Comparison of ENCODE assay signal across 20 cellular contexts in genomic region chr18:61600422-61600821, GRCh38.
"Had no signal": no experiment of that assay in that cellular context is flagged by ENCODE, and none has a peak within 500 bp of the region (broad histone marks: within the 10 kb centered on the region; RNA-seq: fewer than 3 reads in every experiment).

No MANE protein-coding gene starts in this region.

- FAIRE-seq: frontal cortex, islet of Langerhans, keratinocyte had no signal

- DNase-seq: colonic mucosa; cortex of kidney; effector CD8-positive, alpha-beta T cell; effector memory CD8-positive, alpha-beta T cell; endodermal cell; foreskin keratinocyte; heart left ventricle; left cardiac atrium; left lung; left ventricle myocardium superior; lower lobe of right lung; mesenchymal stem cell; mucosa of descending colon; naive B cell had no signal

- H3K4me3 ChIP-seq: colonic mucosa, esophagus muscularis mucosa, gastroesophageal sphincter, heart left ventricle, hepatocyte, left lung, lower lobe of right lung, mucosa of descending colon had no signal

- ATAC-seq: effector memory CD8-positive, alpha-beta T cell; foreskin keratinocyte; gastroesophageal sphincter; heart left ventricle; left cardiac atrium; left lung; left ventricle myocardium superior; lower lobe of right lung; mucosa of descending colon had no signal

- H3K9me3 ChIP-seq: colonic mucosa, esophagus muscularis mucosa, gastroesophageal sphincter, heart left ventricle, left lung, lower lobe of right lung, mucosa of descending colon had no signal

- H3K36me3 ChIP-seq: colonic mucosa, esophagus muscularis mucosa, gastroesophageal sphincter, heart left ventricle, left lung, lower lobe of right lung had no signal

- H3K79me2 ChIP-seq: hepatocyte had no signal

- H3K4me2 ChIP-seq: hepatocyte had no signal

- H3K27ac ChIP-seq: colonic mucosa, esophagus muscularis mucosa, foreskin keratinocyte, gastroesophageal sphincter, heart left ventricle, hepatocyte, left lung, lower lobe of right lung had no signal

- H2AFZ ChIP-seq: hepatocyte had no signal

- H3K27me3 ChIP-seq: colonic mucosa, foreskin keratinocyte, heart left ventricle, hepatocyte, left lung had no signal

- H3K4me1 ChIP-seq: colonic mucosa, left lung, lower lobe of right lung had no signal
